In genomic region chr11:61792310-61793083, GRCh38 we compare ENCODE assay signal across 8 cellular contexts.
DNase-seq lines count a peak whose midpoint lies in the region; ATAC-seq and TF ChIP-seq lines count a peak whose summit lies in the region.

A gene with protein sequence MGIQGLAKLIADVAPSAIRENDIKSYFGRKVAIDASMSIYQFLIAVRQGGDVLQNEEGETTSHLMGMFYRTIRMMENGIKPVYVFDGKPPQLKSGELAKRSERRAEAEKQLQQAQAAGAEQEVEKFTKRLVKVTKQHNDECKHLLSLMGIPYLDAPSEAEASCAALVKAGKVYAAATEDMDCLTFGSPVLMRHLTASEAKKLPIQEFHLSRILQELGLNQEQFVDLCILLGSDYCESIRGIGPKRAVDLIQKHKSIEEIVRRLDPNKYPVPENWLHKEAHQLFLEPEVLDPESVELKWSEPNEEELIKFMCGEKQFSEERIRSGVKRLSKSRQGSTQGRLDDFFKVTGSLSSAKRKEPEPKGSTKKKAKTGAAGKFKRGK (plus strand): TSS chr11:61792911. CDS start chr11:61795362, 2,451 bp downstream.
TMEM258 (minus strand) TSS chr11:61792599; CDS start chr11:61792558, 41 bp downstream.

- DNase-seq in AG10803 (ENCODE audit: low read depth) (peak; percentile 93), NCI-H446 treated with DMSO at 0.1 percent for 48 hours (lab: John Stamatoyannopoulos, UW) (peak; percentile 92), cerebellar nuclear complex (lab: John Stamatoyannopoulos, UW) (peak; percentile 28 to 88), kidney glomerular epithelial cell (lab: John Stamatoyannopoulos, UW) (peak; percentile 88)
- peak; percentile 77 for DNase-seq in activated CD4-positive, alpha-beta T cell treated with anti-CD3 and anti-CD28 coated beads for 1 hour
- peak; percentile 80 to 86 for DNase-seq in stimulated activated CD4-positive, alpha-beta T cell treated with anti-CD3 and anti-CD28 coated beads, Interleukin-15, amount 100 ng/mL, for 48 hours (ENCODE audit: low read depth in 2 of 2)

- peak within 1 kb of the TSS; percentile 100 for H3K4me3 ChIP-seq in AG10803 (ENCODE audit: low read length)

- TF ChIP-seq CTCF in AG10803 (conservative IDR thresholded peaks at IDR 0.05; ENCODE audit: low read length): no peak

- ATAC-seq in GM19043 (IDR thresholded peaks at IDR 0.05; ENCODE audit: low read depth, unreplicated experiment) (peak; percentile 85), HG03354 (IDR thresholded peaks at IDR 0.05; ENCODE audit: poor library complexity, severe bottlenecking, unreplicated experiment) (peak; percentile 85)

Comparison
In these comparisons a context has a peak if more than half of its experiments do, and no peak if none do; other contexts are left out.
1. Peak in every context shown above with its lines: DNase-seq, ATAC-seq and H3K4me3 ChIP-seq.